In genomic region chr3:17742092-17742836, GRCh38 we compare ENCODE assay signal across 1 cellular context.
TF ChIP-seq lines count a peak whose summit lies in the region.

Gene TBC1D5, minus strand, starts transcription at chr3:17742631. Its CDS starts 234,061 bp downstream, at chr3:17508570.

TF ChIP-seq in K562, 482 proteins besides CTCF, POLR2A, EP300 and RAD21 (continued from another document and continues in another):
- TF ChIP-seq MTA3 (IDR thresholded peaks at IDR 0.05; ENCODE audit: borderline replicate concordance) (peak; percentile 79; the same call in 1 of the 2 replicates), SMARCA4 (IDR thresholded peaks at IDR 0.05) (no peak; the same call in 1 of the 2 replicates), MECOM (CRISPR knock-in tag; IDR thresholded peaks at IDR 0.05) (0 out of 2 replicates have a peak, but pooled peaks have one; percentile 55), RCOR1 (IDR thresholded peaks at IDR 0.05; ENCODE audit: borderline replicate concordance in 1 of 2, low read depth in 2 of 2, low read length in 2 of 2) (peak in 1 of 2 experiments; percentile 83; a peak in 2 of 4 replicates), ATF3 (IDR thresholded peaks at IDR 0.05) (no peak), ATF3 (CRISPR knock-in tag; conservative IDR thresholded peaks at IDR 0.05) (no peak; the same call in 1 of the 2 replicates), ZNF785 (CRISPR knock-in tag; IDR thresholded peaks at IDR 0.05) (no peak), ETS2 (tag; IDR thresholded peaks at IDR 0.05; ENCODE audit: borderline replicate concordance, poor library complexity, severe bottlenecking) (no peak), TSHZ1 (CRISPR knock-in tag; IDR thresholded peaks at IDR 0.05) (no peak), NCOA2 (IDR thresholded peaks at IDR 0.05; ENCODE audit: partially characterized antibody in 2 of 2) (no peak), L3MBTL2 (IDR thresholded peaks at IDR 0.05) (peak; percentile 94), NR0B1 (IDR thresholded peaks at IDR 0.05; ENCODE audit: partially characterized antibody) (no peak), TBL1XR1 (IDR thresholded peaks at IDR 0.05; ENCODE audit: low read length in 2 of 2) (no peak; a peak in 1 of 4 replicates), ZNF518B (CRISPR knock-in tag; IDR thresholded peaks at IDR 0.05) (no peak), ZNF431 (CRISPR knock-in tag; IDR thresholded peaks at IDR 0.05) (peak; percentile 81; the same call in 1 of the 2 replicates), ZNF274 (IDR thresholded peaks at IDR 0.05; ENCODE audit: borderline replicate concordance, low read depth, low read length) (no peak; the same call in 1 of the 2 replicates), POLR2AphosphoS5 (IDR thresholded peaks at IDR 0.05; ENCODE audit: control insufficient read depth, insufficient read depth, low read depth, low read length) (peak; percentile 73), SIX5 (IDR thresholded peaks at IDR 0.05; ENCODE audit: borderline replicate concordance in 1 of 2, insufficient read depth in 1 of 2, low read depth in 1 of 2, low read length in 2 of 2) (no peak), CAMTA2 (CRISPR knock-in tag; conservative IDR thresholded peaks at IDR 0.05) (no peak), THRA (IDR thresholded peaks at IDR 0.05) (no peak), ZKSCAN1 (IDR thresholded peaks at IDR 0.05; ENCODE audit: low read depth, low read length) (peak; percentile 46; the same call in 1 of the 2 replicates), NCOR1 (IDR thresholded peaks at IDR 0.05) (peak; percentile 77), ATF1 (CRISPR knock-in tag; IDR thresholded peaks at IDR 0.05) (no peak), ATF1 (tag; IDR thresholded peaks at IDR 0.05) (peak; percentile 89), ZNF12 (CRISPR knock-in tag; IDR thresholded peaks at IDR 0.05) (no peak; the same call in 1 of the 2 replicates), RBM14 (IDR thresholded peaks at IDR 0.05; ENCODE audit: borderline replicate concordance, insufficient read depth, low read depth, low read length) (no peak), ZBTB33 (CRISPR knock-in tag; IDR thresholded peaks at IDR 0.05) (peak; percentile 13; the same call in 1 of the 2 replicates), SAP30 (IDR thresholded peaks at IDR 0.05; ENCODE audit: borderline replicate concordance, insufficient read depth, low read depth, low read length, poor library complexity, severe bottlenecking) (no peak), MCM5 (IDR thresholded peaks at IDR 0.05; ENCODE audit: low read depth) (no peak), BCOR (IDR thresholded peaks at IDR 0.05) (peak; percentile 65; the same call in 1 of the 2 replicates), ZNF239 (CRISPR knock-in tag; IDR thresholded peaks at IDR 0.05) (no peak; the same call in 1 of the 2 replicates), AFF1 (IDR thresholded peaks at IDR 0.05; ENCODE audit: low read depth in 1 of 2, partially characterized antibody in 2 of 2) (no peak), IRF1 (CRISPR knock-in tag; IDR thresholded peaks at IDR 0.05; ENCODE audit: borderline replicate concordance) (peak; percentile 66; the same call in 1 of the 2 replicates), SRSF9 (IDR thresholded peaks at IDR 0.05; ENCODE audit: borderline replicate concordance, low read depth, low read length) (no peak), KAT8 (IDR thresholded peaks at IDR 0.05; ENCODE audit: low read depth) (no peak), ELF2 (CRISPR knock-in tag; IDR thresholded peaks at IDR 0.05) (peak; percentile 78), KDM5B (IDR thresholded peaks at IDR 0.05; ENCODE audit: insufficient replicate concordance, low read depth, low read length) (peak; percentile 80), ZNF408 (CRISPR knock-in tag; IDR thresholded peaks at IDR 0.05; ENCODE audit: low read depth) (no peak), ZNF551 (CRISPR knock-in tag; IDR thresholded peaks at IDR 0.05) (no peak), SREBF1 (IDR thresholded peaks at IDR 0.05; ENCODE audit: borderline replicate concordance, low read depth, low read length) (no peak), HDAC8 (tag; IDR thresholded peaks at IDR 0.05) (no peak), ZNF184 (CRISPR knock-in tag; IDR thresholded peaks at IDR 0.05) (no peak), TFAP4 (CRISPR knock-in tag; IDR thresholded peaks at IDR 0.05; ENCODE audit: borderline replicate concordance) (peak; percentile 59; the same call in 1 of the 2 replicates), GTF2E2 (tag; IDR thresholded peaks at IDR 0.05) (peak; percentile 86), NR2F6 (CRISPR knock-in tag; IDR thresholded peaks at IDR 0.05) (0 out of 2 replicates have a peak, but pooled peaks have one; percentile 46)
